8 cellular contexts compared by ENCODE assay signal in genomic region chr1:154870117-154870571, GRCh38. TPM values are rescaled to one million over a fixed set of nuclear protein-coding genes. Genes with fewer than 3 reads are reported as not detected.
DNase-seq lines count a peak whose midpoint lies in the region; ATAC-seq and TF ChIP-seq lines count a peak whose summit lies in the region.

Gene KCNN3 (minus strand): TSS chr1:154870281. CDS start chr1:154869964, 317 bp downstream.

- TF ChIP-seq POLR2A in erythroblast (IDR thresholded peaks at IDR 0.05; ENCODE audit: low read length): no peak

- no peak within 1 kb of the TSS for H3K9ac ChIP-seq in mucosa of rectum (ENCODE audit: low read depth in 1 of 2, low read length in 2 of 2)

- H3K36me3 ChIP-seq in mucosa of rectum (ENCODE audit: control insufficient read depth in 2 of 2, insufficient read depth in 2 of 2, low read length in 2 of 2): no peaks in the 10 kb centered on the region

- DNase-seq in COLO829 (ENCODE audit: low spot score): peak; percentile 100
- DNase-seq in HT1080 (ENCODE audit: low read depth): peak; percentile 87
- DNase-seq in NOMO-1 treated with dmso at 0.1 percent for 144 hours (lab: John Stamatoyannopoulos, UW; ENCODE audit: unreplicated experiment): peak; percentile 80
- peak; percentile 69 for DNase-seq in activated T-cell treated with anti-CD3 and anti-CD28 coated beads for 24 hours (ENCODE audit: low read depth)
- peak; percentile 71 to 75 for DNase-seq in erythroblast (lab: John Stamatoyannopoulos, UW)
- DNase-seq in stimulated activated CD8-positive, alpha-beta memory T cell treated with anti-CD3 and anti-CD28 coated beads, Interleukin-4, amount 100 ng/mL, for 48 hours: peak; percentile 88

- H3K9me3 ChIP-seq in mucosa of rectum (ENCODE audit: control insufficient read depth in 2 of 2, low read length in 2 of 2): no peaks in the 10 kb centered on the region

- no peak within 1 kb of the TSS for H3K27ac ChIP-seq in mucosa of rectum (ENCODE audit: low read depth in 2 of 2, low read length in 2 of 2)

- peak within 1 kb of the TSS; percentile 56 to 57 for H3K4me3 ChIP-seq in mucosa of rectum (ENCODE audit: low read length in 2 of 2)

- peak; percentile 76 for ATAC-seq in GM21367 (IDR thresholded peaks at IDR 0.05; ENCODE audit: unreplicated experiment)

- peaks cover 11 to 29% of the 10 kb centered on the region in 2 donors for H3K27me3 ChIP-seq in mucosa of rectum (ENCODE audit: control insufficient read depth in 2 of 2, insufficient read depth in 2 of 2, low read length in 2 of 2)

- no peaks in the 10 kb centered on the region for H3K4me1 ChIP-seq in mucosa of rectum (ENCODE audit: control insufficient read depth in 2 of 2, insufficient read depth in 2 of 2, low read length in 2 of 2)

RNA-seq across cellular contexts. Expression of gene KCNN3, which starts in this region (rescaled TPM):
- total RNA-seq in HT1080 (2014; rRNA removed; shearing (Covaris generic)): 0.20 and 0.34 TPM in 2 replicates
- polyA plus RNA-seq in HT1080 (2015; cell fraction: cytosol; rRNA removed): 0.33 and 1.3 TPM in 2 replicates
- polyA plus RNA-seq in HT1080 (2015; cell fraction: nucleus; rRNA removed): 0.42 and 0.45 TPM in 2 replicates
